Comparison of ENCODE assay signal across 21 cellular contexts in the genomic region with DNA sequence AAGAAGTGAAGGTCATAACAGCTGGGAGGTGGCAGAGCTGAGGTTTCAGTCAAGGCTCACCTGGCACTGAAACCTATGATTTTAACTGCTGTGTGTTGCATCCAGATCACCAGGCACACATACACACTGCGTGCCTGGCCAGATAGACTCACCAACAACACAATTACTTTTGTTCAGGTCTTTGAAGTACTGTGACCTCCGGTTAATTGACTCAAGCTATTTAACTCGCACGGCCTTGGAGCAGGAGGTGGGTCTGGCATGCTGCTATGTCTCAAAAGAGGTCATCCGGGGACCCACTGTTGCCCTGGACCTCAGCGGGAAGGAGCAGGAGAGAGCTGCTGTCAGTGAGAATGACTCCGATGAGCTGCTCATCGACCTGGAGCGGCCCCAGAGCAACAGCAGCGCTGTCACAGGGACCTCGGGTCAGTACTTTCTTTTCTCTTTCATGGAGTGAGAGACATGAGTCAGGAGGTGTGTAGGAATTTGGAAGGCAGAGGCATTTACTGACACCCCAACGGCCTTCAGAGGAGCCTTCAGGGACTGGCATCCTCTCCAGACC.
A peak's percentile ranks its signal among the peaks of the same experiment; 100 is the strongest.
DNase-seq lines count a peak whose midpoint lies in the region; ATAC-seq, FAIRE-seq and TF ChIP-seq lines count a peak whose summit lies in the region.
"Had no signal": no experiment of that assay in that cellular context is flagged by ENCODE, and none has a peak within 500 bp of the region (broad histone marks: within the 10 kb centered on the region; RNA-seq: fewer than 3 reads in every experiment).

No MANE protein-coding gene starts in this region.

- WGBS in H1 (ENCODE audit: extremely low coverage in 1 of 2, insufficient coverage in 1 of 2, insufficient read length in 1 of 2, insufficient replicate concordance in 2 of 2, low coverage in 1 of 2, low lambda C conversion rate in 2 of 2, missing lambda C conversion rate in 1 of 2), 2 experiments: 85% methylated on average over 12 of the region's 12 CpGs; no CpG with 5 or more reads in 1 of the 2 experiments
- WGBS in psoas muscle, 3 donors: 64 to 78% (median 73%) methylated on average over 12 of the region's 12 CpGs

- no peak overlapping the region for H3K27ac ChIP-seq in H1 (ENCODE audit: low read depth, low read length)
- no peak overlapping the region for H3K27ac ChIP-seq in psoas muscle
- H3K27ac ChIP-seq: SJSA1 had no signal

- no peak overlapping the region for H3K9ac ChIP-seq in H1 (replicated peaks in 1 of 4; ENCODE audit: extremely low read depth in 1 of 4, low read depth in 3 of 4, low read length in 3 of 4)

- H3K79me2 ChIP-seq in H1 (ENCODE audit: control insufficient read depth in 1 of 2, insufficient read depth in 2 of 2, low read length in 2 of 2): no peaks in the 10 kb centered on the region

- H4K5ac ChIP-seq in H1 (ENCODE audit: insufficient read length, low read depth, low read length): no peak overlapping the region

- H3K4me1 ChIP-seq in H1 (replicated peaks in 1 of 4; ENCODE audit: control insufficient read depth in 3 of 4, insufficient read depth in 4 of 4, low read length in 3 of 4) (no peaks in the 10 kb centered on the region; a peak in 1 of 7 replicates), psoas muscle (no peaks in the 10 kb centered on the region)
- H3K4me1 ChIP-seq: SJSA1 had no signal

- H3K14ac ChIP-seq in H1 (ENCODE audit: insufficient read length): no peak overlapping the region

- no peak overlapping the region for H3K56ac ChIP-seq in H1 (replicated peaks; ENCODE audit: insufficient read length, low read depth, low read length)

- no peak for TF ChIP-seq EP300 in H1 (IDR thresholded peaks at IDR 0.05; ENCODE audit: borderline replicate concordance in 1 of 2, low read depth in 2 of 2, low read length in 2 of 2)

- no peak overlapping the region for H3K4ac ChIP-seq in H1 (replicated peaks; ENCODE audit: insufficient read length, low read depth, low read length)

- no peak for TF ChIP-seq RAD21 in H1 (IDR thresholded peaks at IDR 0.05 in 1 of 2, conservative IDR thresholded peaks at IDR 0.05 in 1 of 2; ENCODE audit: low read depth in 2 of 2, low read length in 2 of 2)

- POLR2A ChIA-PET in H1 (lab: Charles Lee; ENCODE audit: partially characterized antibody): interaction anchor here (1.1 kb wide), 1 partner anchor 104 kb away, joined by 3 read pairs; a partner anchor contains a TSS

- no peak overlapping the region for H3K23ac ChIP-seq in H1 (ENCODE audit: insufficient read length)

- 0 out of 8 replicates have a peak, but pooled peaks cover 0 to 2% (median 0%) of the 10 kb centered on the region in 4 experiments for H3K36me3 ChIP-seq in H1 (ENCODE audit: control insufficient read depth in 2 of 4, insufficient read depth in 4 of 4, low read length in 3 of 4)
- H3K36me3 ChIP-seq in psoas muscle (ENCODE audit: insufficient read depth in 1 of 2, low read depth in 1 of 2): peaks cover 0 to 5% of the 10 kb centered on the region in 2 donors
- H3K36me3 ChIP-seq: SJSA1 had no signal

- H3K23me2 ChIP-seq in H1 (ENCODE audit: low read depth, low read length): no peaks in the 10 kb centered on the region

- H2AK5ac ChIP-seq in H1 (ENCODE audit: low read depth, low read length): no peak overlapping the region

- intact Hi-C loops in psoas muscle (cut with DNase I): loop anchor here in 1 of 2 donors (10.0 kb wide), 1 partner anchor 98 kb away; no protein-coding TSS in a partner anchor

- CTCF ChIA-PET in H1 (lab: Charles Lee; ENCODE audit: partially characterized antibody): interaction anchor here (0.9 to 4.6 kb wide), 4 partner anchors 8 to 23 kb away, joined by 3 to 32 read pairs (median 6); no protein-coding TSS in a partner anchor

- H2BK120ac ChIP-seq in H1 (replicated peaks; ENCODE audit: low read depth, low read length): no peak overlapping the region

- H4K20me1 ChIP-seq in H1 (replicated peaks in 1 of 2; ENCODE audit: control insufficient read depth in 1 of 2, insufficient read depth in 2 of 2, low read length in 2 of 2): no peaks in the 10 kb centered on the region

- no peak overlapping the region for H2AFZ ChIP-seq in H1 (ENCODE audit: low read length)

- no peak for TF ChIP-seq CTCF in H1 (IDR thresholded peaks at IDR 0.05; ENCODE audit: control extremely low read depth in 1 of 3, insufficient read depth in 1 of 3, low read depth in 1 of 3, low read length in 3 of 3)
- no peak for TF ChIP-seq CTCF in psoas muscle (IDR thresholded peaks at IDR 0.05)

- H2BK15ac ChIP-seq in H1 (ENCODE audit: low read length): no peak overlapping the region

- no peak overlapping the region for H2BK12ac ChIP-seq in H1 (ENCODE audit: low read depth, low read length)

- H4K8ac ChIP-seq in H1 (ENCODE audit: extremely low read depth, insufficient read depth, low read length): peak overlapping the region; percentile 18; the same call in 1 of the 2 replicates

- no peak overlapping the region for H3K4me2 ChIP-seq in H1 (ENCODE audit: insufficient read depth in 1 of 2, low read depth in 2 of 2, low read length in 2 of 2)

- H2BK20ac ChIP-seq in H1 (ENCODE audit: low read length): no peak overlapping the region

- H3K79me1 ChIP-seq in H1 (ENCODE audit: low read depth, low read length): no peaks in the 10 kb centered on the region; the same call in 1 of the 2 replicates

- H3K27me3 ChIP-seq in H1 (replicated peaks in 1 of 4; ENCODE audit: control insufficient read depth in 3 of 4, extremely low read depth in 1 of 4, insufficient read depth in 3 of 4, low read length in 3 of 4) (no peaks in the 10 kb centered on the region), psoas muscle (ENCODE audit: insufficient read depth in 3 of 3, low read length in 2 of 3) (no peaks in the 10 kb centered on the region)
- H3K27me3 ChIP-seq: SJSA1 had no signal

- DNase-seq in NCI-H146 (lab: John Stamatoyannopoulos, UW) (peak; percentile 31), NCI-H146 treated with DMSO at 0.1 percent for 48 hours (lab: John Stamatoyannopoulos, UW; ENCODE audit: unreplicated experiment) (no peak), NCI-H2227 (lab: John Stamatoyannopoulos, UW; ENCODE audit: unreplicated experiment) (peak; percentile 12), H1 (ENCODE audit: low read depth in 1 of 2, low spot score in 2 of 2) (no peak), psoas muscle (no peak), LoVo (ENCODE audit: low spot score) (no peak)
- DNase-seq: DMS153, DND-41, H9, HFFc6, KBM-7, NCI-H1048, NCI-H1694, NCI-H2029 treated with DMSO at 0.1 percent for 48 hours, NCI-H345, NCI-H510A treated with DMSO at 0.1 percent for 48 hours, Right ventricle myocardium superior, RPMI8226 had no signal

- ATAC-seq in psoas muscle: peak in 3 of 4 donors; percentile 30 to 45 (median 40)
- ATAC-seq in HG02981 (IDR thresholded peaks at IDR 0.05; ENCODE audit: unreplicated experiment): no peak

- no peak overlapping the region for H4K91ac ChIP-seq in H1 (replicated peaks; ENCODE audit: insufficient read length, low read length)

- H3K4me3 ChIP-seq in H1 (ENCODE audit: extremely low read depth in 1 of 4, insufficient read depth in 2 of 4, low read depth in 3 of 4, low read length in 4 of 4) (no peak overlapping the region), psoas muscle (no peak overlapping the region)
- H3K4me3 ChIP-seq: SJSA1 had no signal

- FAIRE-seq in H1 (lab: Jason Lieb, UNC): no peak
- FAIRE-seq: HTR-8/SVneo had no signal

- TF ChIP-seq POLR2A in H1 (IDR thresholded peaks at IDR 0.05; ENCODE audit: control extremely low read depth in 1 of 2, low read depth in 2 of 2, low read length in 2 of 2): no peak

- no peak overlapping the region for H3K18ac ChIP-seq in H1 (ENCODE audit: extremely low read depth, low read length)

- H3K9me3 ChIP-seq in H1 (ENCODE audit: insufficient read depth in 2 of 2, low read depth in 1 of 2, low read length in 1 of 2) (no peaks in the 10 kb centered on the region), psoas muscle (no peaks in the 10 kb centered on the region)
- H3K9me3 ChIP-seq: SJSA1 had no signal

- no peak overlapping the region for H2BK5ac ChIP-seq in H1 (ENCODE audit: low read depth, low read length)

TF ChIP-seq in H1, 55 proteins besides CTCF, POLR2A, EP300 and RAD21 (continues in another document):
- TF ChIP-seq GTF2F1 (IDR thresholded peaks at IDR 0.05; ENCODE audit: borderline replicate concordance, low read depth, low read length) (no peak), TBP (IDR thresholded peaks at IDR 0.05; ENCODE audit: low read depth, low read length) (no peak), KDM4A (IDR thresholded peaks at IDR 0.05; ENCODE audit: low read depth, low read length, severe bottlenecking) (no peak), NANOG (IDR thresholded peaks at IDR 0.05; ENCODE audit: insufficient read depth, low read depth, low read length, poor library complexity, severe bottlenecking) (no peak), BCL11A (IDR thresholded peaks at IDR 0.05; ENCODE audit: low read depth in 2 of 2, low read length in 2 of 2) (no peak)
- TF ChIP-seq, protein P1, sequence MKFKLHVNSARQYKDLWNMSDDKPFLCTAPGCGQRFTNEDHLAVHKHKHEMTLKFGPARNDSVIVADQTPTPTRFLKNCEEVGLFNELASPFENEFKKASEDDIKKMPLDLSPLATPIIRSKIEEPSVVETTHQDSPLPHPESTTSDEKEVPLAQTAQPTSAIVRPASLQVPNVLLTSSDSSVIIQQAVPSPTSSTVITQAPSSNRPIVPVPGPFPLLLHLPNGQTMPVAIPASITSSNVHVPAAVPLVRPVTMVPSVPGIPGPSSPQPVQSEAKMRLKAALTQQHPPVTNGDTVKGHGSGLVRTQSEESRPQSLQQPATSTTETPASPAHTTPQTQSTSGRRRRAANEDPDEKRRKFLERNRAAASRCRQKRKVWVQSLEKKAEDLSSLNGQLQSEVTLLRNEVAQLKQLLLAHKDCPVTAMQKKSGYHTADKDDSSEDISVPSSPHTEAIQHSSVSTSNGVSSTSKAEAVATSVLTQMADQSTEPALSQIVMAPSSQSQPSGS (IDR thresholded peaks at IDR 0.05; ENCODE audit: low read length): no peak

Comparison
In these comparisons a context has a peak if more than half of its experiments do, and no peak if none do; other contexts are left out.
1. DNase-seq: peak in NCI-H146 (single experiment) and NCI-H2227 (single experiment); none in NCI-H146 treated with DMSO at 0.1 percent for 48 hours (single experiment), H1 (0 of 2), psoas muscle (0 of 2) and LoVo (single experiment).